1 cellular context compared by ENCODE assay signal in genomic region chr15:85035980-85036379, GRCh38.
TF ChIP-seq lines count a peak whose summit lies in the region.

No MANE protein-coding gene starts in this region.

TF ChIP-seq in GM23338, 12 proteins besides CTCF, POLR2A, EP300 and RAD21:
- TF ChIP-seq ZNF331 (CRISPR knock-in tag; IDR thresholded peaks at IDR 0.05; ENCODE audit: low read depth): no peak
- no peak for TF ChIP-seq NANOG (IDR thresholded peaks at IDR 0.05; ENCODE audit: borderline replicate concordance)
- TF ChIP-seq ZNF462 (CRISPR knock-in tag; IDR thresholded peaks at IDR 0.05): no peak
